Comparison of ENCODE assay signal across 1 cellular context in the genomic region with DNA sequence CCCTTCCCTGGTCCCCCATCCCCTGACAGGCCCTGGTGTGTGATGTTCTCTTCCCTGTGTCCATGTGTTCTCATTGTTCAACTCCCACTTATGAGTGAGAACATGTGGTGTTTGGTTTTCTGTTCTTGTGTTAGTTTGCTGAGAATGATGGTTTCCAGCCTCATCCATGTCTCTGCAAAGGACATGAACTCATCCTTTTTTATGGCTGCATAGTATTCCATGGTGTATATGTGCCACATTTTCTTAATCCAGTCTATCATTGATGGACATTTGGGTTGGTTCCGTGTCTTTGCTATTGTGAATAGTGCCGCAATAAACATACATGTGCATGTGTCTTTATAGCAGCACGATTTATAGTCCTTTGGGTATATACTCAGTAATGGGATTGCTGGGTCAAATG. TPM values are rescaled to one million over a fixed set of nuclear protein-coding genes. Genes with fewer than 3 reads are reported as not detected.
"Had no signal": no experiment of that assay in that cellular context is flagged by ENCODE, and none has a peak within 500 bp of the region (broad histone marks: within the 10 kb centered on the region; RNA-seq: fewer than 3 reads in every experiment).

No MANE protein-coding gene starts in this region.

RNA-seq across cellular contexts. Expression of a gene that starts 10.2 kb away (rescaled TPM):
- total RNA-seq: GM12878 had no signal
- polyA plus RNA-seq: GM12878 had no signal

RNA-seq across cellular contexts. Expression of a gene that starts 23.7 kb away (rescaled TPM):
- total RNA-seq: GM12878 had no signal
- polyA plus RNA-seq: GM12878 had no signal
